ENCODE assay signal across 17 cellular contexts in the genomic region with DNA sequence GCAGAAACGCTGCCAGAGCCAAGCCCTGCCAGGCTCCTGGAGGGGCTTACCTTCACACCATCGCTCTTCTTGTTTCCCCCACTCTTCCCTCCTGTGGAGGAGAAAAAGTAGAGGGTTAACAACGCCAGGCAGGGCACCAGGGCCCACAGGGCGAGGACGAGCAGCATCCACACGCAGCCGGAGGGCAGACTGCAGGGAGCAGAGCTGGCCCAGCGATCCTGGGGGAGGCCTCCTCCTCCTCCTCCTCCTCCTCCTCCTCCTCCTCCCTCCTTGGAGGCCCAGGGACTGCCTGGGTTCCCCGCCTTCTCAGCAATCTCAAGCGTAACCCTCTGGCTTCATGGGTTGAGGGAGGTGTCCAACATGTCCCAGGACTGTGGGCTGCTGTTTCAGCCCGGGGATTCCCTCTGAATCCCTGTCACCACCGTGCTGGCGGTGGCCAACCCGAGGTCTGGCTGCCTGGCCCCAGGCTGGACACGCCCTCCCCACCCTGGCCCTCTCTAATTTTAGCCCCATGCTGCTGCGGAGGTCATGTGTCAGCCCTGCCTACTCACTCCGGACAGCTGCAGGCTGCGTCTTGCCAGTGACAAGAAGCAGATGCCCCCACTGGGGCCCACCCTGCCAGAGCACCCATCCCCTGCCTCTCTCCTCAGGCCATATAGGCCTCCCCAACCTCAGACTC. TPM values are rescaled to one million over a fixed set of nuclear protein-coding genes. Genes with fewer than 3 reads are reported as not detected.
DNase-seq lines count a peak whose midpoint lies in the region; ATAC-seq and TF ChIP-seq lines count a peak whose summit lies in the region.
"Had no signal": no experiment of that assay in that cellular context is flagged by ENCODE, and none has a peak within 500 bp of the region (broad histone marks: within the 10 kb centered on the region; RNA-seq: fewer than 3 reads in every experiment).

No MANE protein-coding gene starts in this region.

- H3K36me3 ChIP-seq in BE2C: no peaks in the 10 kb centered on the region
- no peaks in the 10 kb centered on the region for H3K36me3 ChIP-seq in heart left ventricle
- H3K36me3 ChIP-seq: spleen had no signal

- H3K4me3 Mint-ChIP-seq in stimulated activated naive B cell treated with anti-CD40 and anti-IgM and Interleukin-4, amounts not matched to agents 10 μg/mL and 1 μg/mL and 100 μg/mL, for 72 hours: no peak overlapping the region
- no peak overlapping the region for H3K4me3 Mint-ChIP-seq in CD14-positive monocyte
- H3K4me3 Mint-ChIP-seq: activated T-cell treated with anti-CD3 and anti-CD28 coated beads, Interleukin-2, amount 50 U/mL, for 72 hours; naive B cell had no signal

- H3K9me3 ChIP-seq in BE2C: no peaks in the 10 kb centered on the region
- H3K9me3 ChIP-seq in heart left ventricle: no peaks in the 10 kb centered on the region
- H3K9me3 ChIP-seq: spleen had no signal

- no peak for TF ChIP-seq CTCF in BE2C (IDR thresholded peaks at IDR 0.05; ENCODE audit: low read depth, low read length)
- no peak for TF ChIP-seq CTCF in heart left ventricle (IDR thresholded peaks at IDR 0.05)
- TF ChIP-seq CTCF in omental fat pad (IDR thresholded peaks at IDR 0.05): no peak
- TF ChIP-seq CTCF in CD14-positive monocyte (IDR thresholded peaks at IDR 0.05): no peak

- H3K27me3 ChIP-seq in BE2C: no peaks in the 10 kb centered on the region
- no peaks in the 10 kb centered on the region for H3K27me3 ChIP-seq in heart left ventricle

- H3K4me1 ChIP-seq in BE2C: peaks cover 22% of the 10 kb centered on the region
- peaks cover 0 to 32% (median 7%) of the 10 kb centered on the region in 12 donors for H3K4me1 ChIP-seq in heart left ventricle

- no peak overlapping the region for H3K4me3 ChIP-seq in BE2C (ENCODE audit: low read depth, low read length)
- H3K4me3 ChIP-seq in heart left ventricle: peak overlapping the region in 9 of 12 donors; percentile 22 to 49 (median 38)
- H3K4me3 ChIP-seq: SK-N-MC, spleen had no signal

- H3K36me3 Mint-ChIP-seq in stimulated activated naive B cell treated with anti-CD40 and anti-IgM and Interleukin-4, amounts not matched to agents 10 μg/mL and 1 μg/mL and 100 μg/mL, for 72 hours: no peaks in the 10 kb centered on the region
- H3K36me3 Mint-ChIP-seq in CD14-positive monocyte: no peaks in the 10 kb centered on the region
- H3K36me3 Mint-ChIP-seq: naive B cell had no signal

- ATAC-seq in heart left ventricle (peak; percentile 89 to 98 (median 96)), omental fat pad (ENCODE audit: low FRiP score) (peak; percentile 39), GM19397 (IDR thresholded peaks at IDR 0.05; ENCODE audit: unreplicated experiment) (no peak)
- ATAC-seq in stimulated activated naive B cell treated with anti-CD40 and anti-IgM and Interleukin-4, amounts not matched to agents 10 μg/mL and 1 μg/mL and 100 μg/mL, for 72 hours (replicated peaks): no peak
- ATAC-seq: activated T-cell treated with anti-CD3 and anti-CD28 coated beads, Interleukin-2, amount 50 U/mL, for 72 hours had no signal

- H3K27ac ChIP-seq in angular gyrus (ENCODE audit: low read depth, low read length): peak overlapping the region; percentile 20
- peak overlapping the region in 10 of 12 donors; percentile 10 to 82 (median 50) for H3K27ac ChIP-seq in heart left ventricle
- H3K27ac ChIP-seq: SK-N-MC had no signal

- peaks cover 11 to 30% of the 10 kb centered on the region in 2 donors for H3K27me3 Mint-ChIP-seq in stimulated activated naive B cell treated with anti-CD40 and anti-IgM and Interleukin-4, amounts not matched to agents 10 μg/mL and 1 μg/mL and 100 μg/mL, for 72 hours
- H3K27me3 Mint-ChIP-seq in CD14-positive monocyte (ENCODE audit: low read depth in 3 of 3): peaks cover 1 to 6% (median 3%) of the 10 kb centered on the region in 3 donors

- no peak overlapping the region for H3K27ac Mint-ChIP-seq in stimulated activated naive B cell treated with anti-CD40 and anti-IgM and Interleukin-4, amounts not matched to agents 10 μg/mL and 1 μg/mL and 100 μg/mL, for 72 hours
- no peak overlapping the region for H3K27ac Mint-ChIP-seq in CD14-positive monocyte
- H3K27ac Mint-ChIP-seq: activated T-cell treated with anti-CD3 and anti-CD28 coated beads, Interleukin-2, amount 50 U/mL, for 72 hours had no signal

- intact Hi-C loops in heart left ventricle (cut with DNase I): loop anchor here in 1 of 10 donors (10.0 kb wide), 1 partner anchor 110 kb away; a partner anchor contains a TSS
- intact Hi-C loops in CD14-positive monocyte (cut with micrococcal nuclease): no loop called here

- H3K9me3 Mint-ChIP-seq in stimulated activated naive B cell treated with anti-CD40 and anti-IgM and Interleukin-4, amounts not matched to agents 10 μg/mL and 1 μg/mL and 100 μg/mL, for 72 hours: no peaks in the 10 kb centered on the region
- peaks cover 0 to 1% (median 0%) of the 10 kb centered on the region in 7 donors for H3K9me3 Mint-ChIP-seq in CD14-positive monocyte
- H3K9me3 Mint-ChIP-seq: activated T-cell treated with anti-CD3 and anti-CD28 coated beads, Interleukin-2, amount 50 U/mL, for 72 hours; brain had no signal

- no peak for TF ChIP-seq POLR2A in heart left ventricle (IDR thresholded peaks at IDR 0.05)

- H3K4me1 Mint-ChIP-seq in stimulated activated naive B cell treated with anti-CD40 and anti-IgM and Interleukin-4, amounts not matched to agents 10 μg/mL and 1 μg/mL and 100 μg/mL, for 72 hours: no peaks in the 10 kb centered on the region
- peaks cover 7% of the 10 kb centered on the region for H3K4me1 Mint-ChIP-seq in CD14-positive monocyte
- H3K4me1 Mint-ChIP-seq: naive B cell had no signal

- DNase-seq in BE2C: peak; percentile 79
- peak; percentile 77 to 86 (median 82) for DNase-seq in heart left ventricle
- DNase-seq in omental fat pad (ENCODE audit: low spot score): no peak
- no peak for DNase-seq in stimulated activated naive B cell treated with anti-CD40 and anti-IgM and Interleukin-4, amounts not matched to agents 10 μg/mL and 1 μg/mL and 100 μg/mL, for 72 hours
- DNase-seq in activated CD4-positive, CD25-positive, alpha-beta regulatory T cell treated with anti-CD3 and anti-CD28 coated beads, Interleukin-2, amount 50 U/mL, for 72 hours: no peak
- no peak for DNase-seq in CD14-positive monocyte (ENCODE audit: low spot score)
- DNase-seq: activated CD4-positive, CD25-positive, alpha-beta regulatory T cell; activated T-cell treated with anti-CD3 and anti-CD28 coated beads, Interleukin-2, amount 50 U/mL, for 72 hours; DMS79 treated with DMSO at 0.1 percent for 48 hours; naive B cell; NCI-H146; NCI-H774; spleen had no signal

- 26 to 33% (median 29%) methylated on average over 14 to 18 of the region's 18 CpGs for WGBS in heart left ventricle, 4 donors

RNA-seq across cellular contexts. Expression of a gene that starts 44.3 kb away (rescaled TPM):
- polyA plus RNA-seq in BE2C (2012; ENCODE audit: insufficient read depth, insufficient read length, low read depth): 6.2 TPM
- 10 to 100 TPM in 8 of 9 donors, 1 to 10 TPM in 1; 4.8 to 26.0 (median 15.6) TPM for total RNA-seq in heart left ventricle
- polyA plus RNA-seq in heart left ventricle: 10 to 100 TPM in 1 of 2 donors, 1 to 10 TPM in 1; 3.2 to 15.2 TPM
- total RNA-seq in omental fat pad: 1 to 10 TPM in 1 of 4 donors, under 1 TPM in 1, not detected in 2; 0.28 to 2.9 TPM
- polyA plus RNA-seq in CD14-positive monocyte: not detected
- total RNA-seq: activated T-cell treated with anti-CD3 and anti-CD28 coated beads, Interleukin-2, amount 50 U/mL, for 72 hours had no signal

RNA-seq across cellular contexts. Expression of a gene that starts 55.4 kb away (rescaled TPM):
- polyA plus RNA-seq in BE2C (2012; ENCODE audit: insufficient read depth, insufficient read length, low read depth): not detected
- total RNA-seq in heart left ventricle: not detected
- not detected for polyA plus RNA-seq in heart left ventricle
- total RNA-seq in omental fat pad: not detected
- not detected for polyA plus RNA-seq in CD14-positive monocyte
- total RNA-seq: activated T-cell treated with anti-CD3 and anti-CD28 coated beads, Interleukin-2, amount 50 U/mL, for 72 hours; spleen had no signal

RNA-seq across cellular contexts. Expression of a gene that starts 57.5 kb away (rescaled TPM):
- polyA plus RNA-seq in BE2C (2012; ENCODE audit: insufficient read depth, insufficient read length, low read depth): not detected
- under 1 TPM in 7 of 9 donors, not detected in 2; 0.12 to 0.95 (median 0.35) TPM for total RNA-seq in heart left ventricle
- polyA plus RNA-seq in heart left ventricle: under 1 TPM in 1 of 2 donors, not detected in 1; 0.68 TPM
- 10 to 100 TPM in 1 of 4 donors, 1 to 10 TPM in 2, under 1 TPM in 1; 0.69 to 43.1 (median 3.6) TPM for total RNA-seq in omental fat pad
- not detected for polyA plus RNA-seq in CD14-positive monocyte
- total RNA-seq: activated T-cell treated with anti-CD3 and anti-CD28 coated beads, Interleukin-2, amount 50 U/mL, for 72 hours had no signal

Comparison
In these comparisons a context has a peak if more than half of its experiments do, and no peak if none do; other contexts are left out.
1. DNase-seq: peak in BE2C (single experiment) and heart left ventricle (5 of 5); none in omental fat pad (single experiment), stimulated activated naive B cell treated with anti-CD40 and anti-IgM and Interleukin-4, amounts not matched to agents 10 μg/mL and 1 μg/mL and 100 μg/mL, for 72 hours (single experiment), activated CD4-positive, CD25-positive, alpha-beta regulatory T cell treated with anti-CD3 and anti-CD28 coated beads, Interleukin-2, amount 50 U/mL, for 72 hours (single experiment) and CD14-positive monocyte (single experiment).
2. ATAC-seq: peak in heart left ventricle (4 of 4) and omental fat pad (single experiment); none in stimulated activated naive B cell treated with anti-CD40 and anti-IgM and Interleukin-4, amounts not matched to agents 10 μg/mL and 1 μg/mL and 100 μg/mL, for 72 hours (0 of 2) and GM19397 (single experiment).